In the genomic region with DNA sequence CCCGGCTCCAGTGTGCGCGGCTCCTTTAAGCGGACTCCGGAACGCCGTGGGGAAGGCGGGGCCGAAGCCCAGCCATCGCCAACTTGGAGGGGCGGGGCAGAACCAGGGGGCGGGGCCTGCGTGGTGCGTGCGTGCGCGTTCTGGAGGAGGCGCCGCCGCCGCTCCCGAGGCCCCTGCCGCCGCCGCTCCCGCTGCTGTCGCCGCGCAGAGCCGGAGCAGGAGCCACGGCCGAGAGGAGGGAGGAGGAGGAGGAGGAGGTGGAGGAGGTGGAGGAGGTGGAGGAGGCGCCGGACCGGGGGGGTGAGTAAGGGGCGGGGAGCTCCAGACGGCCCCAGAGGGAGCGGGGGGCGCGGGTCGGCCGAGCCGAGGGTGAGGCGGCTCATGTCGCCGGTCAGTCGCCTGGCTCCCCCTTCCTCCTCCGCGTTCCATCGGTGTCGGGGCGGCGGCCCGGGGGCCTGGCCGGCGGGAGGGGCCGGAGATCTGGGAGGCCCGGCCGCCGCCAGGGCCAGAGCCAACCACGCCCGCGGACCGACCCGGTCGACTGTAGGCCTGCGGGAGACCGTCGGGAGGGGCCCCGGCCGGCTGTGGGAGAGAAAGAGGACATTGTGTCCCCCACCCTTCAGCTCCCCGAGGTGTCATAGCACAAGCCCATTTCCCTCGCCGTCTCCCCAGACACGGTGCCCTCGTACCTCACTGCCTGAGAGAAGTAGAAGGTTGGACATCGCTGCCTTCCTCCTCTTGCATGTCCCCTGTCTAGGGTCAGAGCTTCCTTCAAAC, we compare ENCODE assay signal across 8 cellular contexts. TPM values are rescaled to one million over a fixed set of nuclear protein-coding genes. Genes with fewer than 3 reads are reported as not detected.
DNase-seq lines count a peak whose midpoint lies in the region; ATAC-seq, FAIRE-seq and TF ChIP-seq lines count a peak whose summit lies in the region.

A gene (plus strand): TSS at position 155 of the 777 bp plus-strand sequence. CDS start 71,572 bp downstream, outside the sequence.

- peak within 1 kb of the TSS; percentile 96 for H3K4me3 Mint-ChIP-seq in activated CD4-positive, alpha-beta T cell treated with anti-CD3 and anti-CD28 coated beads for 36 hours

- peak within 1 kb of the TSS; percentile 71 to 80 for H3K9ac ChIP-seq in kidney (ENCODE audit: low read length in 2 of 2)

- intact Hi-C loops in activated CD4-positive, alpha-beta T cell treated with anti-CD3 and anti-CD28 coated beads for 36 hours (cut with DNase I, micrococcal nuclease) = loop anchor here (1.0 to 10.0 kb wide), 9 partner anchors 17 to 945 kb away; a partner anchor contains a TSS
- intact Hi-C loops in kidney (cut with DNase I) = no loop called here

- H3K4me3 ChIP-seq in AG04450 (ENCODE audit: low read depth, low read length) (peak within 1 kb of the TSS; percentile 95), kidney (ENCODE audit: low read length in 2 of 2) (peak within 1 kb of the TSS; percentile 88 to 94)

- no peak for TF ChIP-seq CTCF in AG04450 (IDR thresholded peaks at IDR 0.05; ENCODE audit: low read depth, low read length)
- no peak for TF ChIP-seq CTCF in kidney (IDR thresholded peaks at IDR 0.05; ENCODE audit: borderline replicate concordance, extremely low read depth, insufficient read depth)

- H3K36me3 Mint-ChIP-seq in activated CD4-positive, alpha-beta T cell treated with anti-CD3 and anti-CD28 coated beads for 36 hours (ENCODE audit: low read depth) = peaks cover 35% of the 10 kb centered on the region

- CTCF ChIA-PET in AG04450 (lab: Charles Lee) = interaction anchor here (0.6 to 7.2 kb wide), 6 partner anchors 53 to 1539 kb away, joined by 3 to 42 read pairs (median 5); a partner anchor contains a TSS
- CTCF ChIA-PET in activated CD4-positive, alpha-beta T cell treated with anti-CD3 and anti-CD28 coated beads for 36 hours (lab: Charles Lee) = interaction anchor here (0.9 to 3.0 kb wide), 9 partner anchors 14 to 112 kb away, joined by 3 to 16 read pairs (median 5); no protein-coding TSS in a partner anchor

- peaks cover 72% of the 10 kb centered on the region for H3K4me1 Mint-ChIP-seq in activated CD4-positive, alpha-beta T cell treated with anti-CD3 and anti-CD28 coated beads for 36 hours

- no peaks in the 10 kb centered on the region for H3K9me3 Mint-ChIP-seq in activated CD4-positive, alpha-beta T cell treated with anti-CD3 and anti-CD28 coated beads for 36 hours (ENCODE audit: low read depth)

- H3K27ac ChIP-seq in AG04450 (ENCODE audit: low read depth, low read length) (peak within 1 kb of the TSS; percentile 25), kidney (ENCODE audit: low read depth in 2 of 2, low read length in 2 of 2) (peak within 1 kb of the TSS; percentile 82 to 89)

- peak; percentile 68 for DNase-seq in AG04450 (ENCODE audit: low read depth, low spot score)
- peak; percentile 72 for DNase-seq in NCI-H510A (lab: John Stamatoyannopoulos, UW)
- DNase-seq in activated CD4-positive, alpha-beta T cell treated with anti-CD3 and anti-CD28 coated beads for 36 hours = peak; percentile 98
- peak; percentile 98 for DNase-seq in cerebellum (ENCODE audit: low spot score)
- peak; percentile 99 for DNase-seq in kidney
- peak; percentile 88 to 97 (median 97) for DNase-seq in stimulated activated CD4-positive, alpha-beta T cell treated with anti-CD3 and anti-CD28 coated beads, Interleukin-12 subunit alpha, Interleukin-12 subunit beta, amount 100 ng/mL, for 48 hours (ENCODE audit: low read depth in 2 of 3, low spot score in 1 of 3)

- no peaks in the 10 kb centered on the region for H3K27me3 ChIP-seq in AG04450 (ENCODE audit: control insufficient read depth, insufficient read depth, low read length)

- H3K4me1 ChIP-seq in kidney (ENCODE audit: control insufficient read depth in 1 of 2, insufficient read depth in 1 of 2, low read depth in 1 of 2, low read length in 2 of 2) = peaks cover 11% of the 10 kb centered on the region in 2 donors

- no peaks in the 10 kb centered on the region for H3K27me3 Mint-ChIP-seq in activated CD4-positive, alpha-beta T cell treated with anti-CD3 and anti-CD28 coated beads for 36 hours

- no peak for FAIRE-seq in kidney (lab: Jason Lieb, UNC)

- POLR2A ChIA-PET in AG04450 (lab: Yijun Ruan, JAX) = interaction anchor here (0.6 to 1.8 kb wide), 6 partner anchors 19 to 1596 kb away, joined by 3 to 8 read pairs (median 4); no protein-coding TSS in a partner anchor
- POLR2A ChIA-PET in activated CD4-positive, alpha-beta T cell treated with anti-CD3 and anti-CD28 coated beads for 36 hours (lab: Charles Lee) = interaction anchor here (0.6 to 2.0 kb wide), 7 partner anchors 17 to 399 kb away, joined by 3 to 11 read pairs (median 4); no protein-coding TSS in a partner anchor

- no peaks in the 10 kb centered on the region for H3K36me3 ChIP-seq in kidney (ENCODE audit: control insufficient read depth in 1 of 2, insufficient read depth in 2 of 2, low read length in 2 of 2)

- ATAC-seq in GM19025 (IDR thresholded peaks at IDR 0.05; ENCODE audit: low read depth, unreplicated experiment) (peak; percentile 63), HG03354 (IDR thresholded peaks at IDR 0.05; ENCODE audit: poor library complexity, severe bottlenecking, unreplicated experiment) (peak; percentile 63)
- peak; percentile 71 for ATAC-seq in activated CD4-positive, alpha-beta T cell treated with anti-CD3 and anti-CD28 coated beads for 36 hours

- H3K27ac Mint-ChIP-seq in activated CD4-positive, alpha-beta T cell treated with anti-CD3 and anti-CD28 coated beads for 36 hours = peak within 1 kb of the TSS; percentile 97

- no peaks in the 10 kb centered on the region for H3K9me3 ChIP-seq in AG04450 (ENCODE audit: control insufficient read depth, insufficient read depth, low read length)
- H3K9me3 ChIP-seq in kidney (ENCODE audit: control insufficient read depth in 1 of 2, low read length in 2 of 2) = no peaks in the 10 kb centered on the region

RNA-seq across cellular contexts. Expression of the gene that starts here (rescaled TPM):
- polyA plus RNA-seq in AG04450 (2011; rRNA removed) (60.0 and 78.1 TPM in 2 replicates), kidney (ENCODE audit: insufficient read depth, low read depth, low replicate concordance) (55.8 TPM)
- polyA minus RNA-seq in AG04450 (2011; rRNA and poly(A)+ RNA removed) = 16.9 and 29.8 TPM in 2 replicates
- 100 to 1,000 TPM; 182 to 214 TPM for total RNA-seq in activated CD4-positive, alpha-beta T cell treated with anti-CD3 and anti-CD28 coated beads for 36 hours
- total RNA-seq in cerebellum (22.6 TPM), kidney (91.3 TPM)

Comparison
In these comparisons a context has a peak if more than half of its experiments do, and no peak if none do; other contexts are left out.
1. Peak in every context shown above with its lines: DNase-seq, ATAC-seq, H3K4me3 ChIP-seq and H3K27ac ChIP-seq.